Comparison of ENCODE assay signal across 20 cellular contexts in the genomic region with DNA sequence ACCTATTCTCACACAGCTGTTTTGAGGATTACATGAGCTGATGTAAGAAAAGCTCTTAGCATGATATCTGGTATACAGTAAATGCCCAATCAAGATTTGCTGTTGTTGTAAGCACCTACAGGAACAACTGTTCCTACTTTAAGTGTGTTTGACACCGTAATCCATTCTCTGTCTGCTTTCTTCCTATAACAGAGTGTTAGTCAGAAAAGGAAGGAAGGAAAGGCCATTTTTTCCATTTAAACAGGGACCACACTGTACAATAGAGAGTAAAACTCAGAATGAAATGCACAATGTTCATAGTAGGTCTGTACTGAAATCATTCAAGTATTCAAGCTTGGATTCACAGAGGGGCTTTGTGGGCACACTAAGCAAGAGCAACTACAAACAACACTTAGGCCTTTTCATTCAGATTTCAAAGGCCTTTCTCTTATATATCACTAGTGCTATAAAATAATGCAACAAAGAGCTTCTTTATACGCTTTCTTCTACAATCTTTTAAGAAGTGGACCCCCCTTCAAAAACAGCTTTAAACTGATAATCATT. TPM values are rescaled to one million over a fixed set of nuclear protein-coding genes. Genes with fewer than 3 reads are reported as not detected.
"Had no signal": no experiment of that assay in that cellular context is flagged by ENCODE, and none has a peak within 500 bp of the region (broad histone marks: within the 10 kb centered on the region; RNA-seq: fewer than 3 reads in every experiment).

No MANE protein-coding gene starts in this region.

- FAIRE-seq: kidney had no signal

- H3K9me3 ChIP-seq: esophagus muscularis mucosa, left ventricle myocardium inferior, thoracic aorta had no signal

- H3K27ac Mint-ChIP-seq: activated naive CD8-positive, alpha-beta T cell treated with anti-CD3 and anti-CD28 coated beads for 36 hours; effector memory CD8-positive, alpha-beta T cell; natural killer cell had no signal

- ATAC-seq: activated CD4-positive, CD25-positive, alpha-beta regulatory T cell treated with anti-CD3 and anti-CD28 coated beads, Interleukin-2, amount 50 U/mL, for 24 hours; effector memory CD8-positive, alpha-beta T cell; natural killer cell had no signal

- H3K4me3 Mint-ChIP-seq: activated naive CD8-positive, alpha-beta T cell treated with anti-CD3 and anti-CD28 coated beads for 36 hours; brain; effector memory CD8-positive, alpha-beta T cell; natural killer cell had no signal

- H3K27me3 Mint-ChIP-seq: activated naive CD8-positive, alpha-beta T cell treated with anti-CD3 and anti-CD28 coated beads for 36 hours; brain; effector memory CD8-positive, alpha-beta T cell had no signal

- DNase-seq: activated CD4-positive, alpha-beta T cell treated with anti-CD3 and anti-CD28 coated beads, Interleukin-2, amount 50 U/mL, for 1 hour; activated effector memory CD4-positive, alpha-beta T cell treated with anti-CD3 and anti-CD28 coated beads, Interleukin-2, amount 50 U/mL, for 16 hours; activated naive CD8-positive, alpha-beta T cell treated with anti-CD3 and anti-CD28 coated beads for 36 hours; cortex of kidney; effector memory CD8-positive, alpha-beta T cell; hippocampal formation; kidney; left ventricle myocardium inferior; mesenchymal stem cell; natural killer cell; posterior cingulate gyrus; stimulated activated CD4-positive, alpha-beta T cell treated with anti-CD3 and anti-CD28 coated beads, Interleukin-15, amount 100 ng/mL, for 24 hours; stimulated activated CD4-positive, alpha-beta T cell treated with anti-CD3 and anti-CD28 coated beads, Interleukin-4, amount 100 ng/mL, for 24 hours; stimulated activated CD8-positive, alpha-beta memory T cell treated with anti-CD3 and anti-CD28 coated beads, Interleukin-4, amount 100 ng/mL, for 48 hours; stimulated activated naive CD4-positive, alpha-beta T cell treated with Interleukin-2 at 50 U/mL for 16 hours; T-helper 9 cell had no signal

- H3K4me1 Mint-ChIP-seq: activated naive CD8-positive, alpha-beta T cell treated with anti-CD3 and anti-CD28 coated beads for 36 hours; brain had no signal

RNA-seq across cellular contexts. Expression of a gene that starts 26.7 kb away (rescaled TPM):
- total RNA-seq: activated naive CD8-positive, alpha-beta T cell treated with anti-CD3 and anti-CD28 coated beads for 36 hours had no signal

RNA-seq across cellular contexts. Expression of a gene that starts 34.4 kb away (rescaled TPM):
- total RNA-seq: activated naive CD8-positive, alpha-beta T cell treated with anti-CD3 and anti-CD28 coated beads for 36 hours; kidney had no signal
